Comparison of ENCODE assay signal across 10 cellular contexts in genomic region chr1:144413404-144414118, GRCh38. TPM values are rescaled to one million over a fixed set of nuclear protein-coding genes. Genes with fewer than 3 reads are reported as not detected.
DNase-seq lines count a peak whose midpoint lies in the region; ATAC-seq and TF ChIP-seq lines count a peak whose summit lies in the region.
"Not testable (repeated sequence)": the region's sequence is repeated elsewhere in the genome, so short reads cannot be mapped to it uniquely, and the experiment has no call there.
"Had no signal": no experiment of that assay in that cellular context is flagged by ENCODE, and none has a peak within 500 bp of the region (broad histone marks: within the 10 kb centered on the region; RNA-seq: fewer than 3 reads in every experiment).

No MANE protein-coding gene starts in this region.

- peak overlapping the region; percentile 97 to 100 (median 99) for H3K27ac Mint-ChIP-seq in CD4-positive, CD25-positive, alpha-beta regulatory T cell
- H3K27ac Mint-ChIP-seq in stimulated activated naive B cell treated with anti-CD40 and anti-IgM and Interleukin-4, amounts not matched to agents 10 μg/mL and 1 μg/mL and 100 μg/mL, for 72 hours: peak overlapping the region; percentile 100

- not testable (repeated sequence) for H3K36me3 Mint-ChIP-seq in CD4-positive, CD25-positive, alpha-beta regulatory T cell
- H3K36me3 Mint-ChIP-seq in stimulated activated naive B cell treated with anti-CD40 and anti-IgM and Interleukin-4, amounts not matched to agents 10 μg/mL and 1 μg/mL and 100 μg/mL, for 72 hours: peaks cover 3 to 12% of the 10 kb centered on the region in 2 donors

- TF ChIP-seq POLR2A in HCT116 (IDR thresholded peaks at IDR 0.05; ENCODE audit: borderline replicate concordance, extremely low read depth, insufficient read depth, insufficient read length): not testable (repeated sequence)

- H3K4me1 Mint-ChIP-seq in CD4-positive, CD25-positive, alpha-beta regulatory T cell: not testable (repeated sequence)
- H3K4me1 Mint-ChIP-seq in stimulated activated naive B cell treated with anti-CD40 and anti-IgM and Interleukin-4, amounts not matched to agents 10 μg/mL and 1 μg/mL and 100 μg/mL, for 72 hours: peaks cover 6 to 11% of the 10 kb centered on the region in 2 donors

- not testable (repeated sequence) for TF ChIP-seq RAD21 in HCT116 (IDR thresholded peaks at IDR 0.05; ENCODE audit: low read depth); neural cell (conservative IDR thresholded peaks at IDR 0.05)

- H3K9me3 ChIP-seq in CD4-positive, CD25-positive, alpha-beta regulatory T cell (ENCODE audit: control insufficient read depth in 2 of 2, low read length in 2 of 2); HCT116 (ENCODE audit: control insufficient read depth in 1 of 2, insufficient read depth in 1 of 2, low read depth in 1 of 2, low read length in 2 of 2); Panc1 (ENCODE audit: control insufficient read depth, insufficient read depth, low read depth, low read length); right cardiac atrium (ENCODE audit: control insufficient read depth, low read length); neural cell (ENCODE audit: low read length): not testable (repeated sequence)

- H3K4me1 ChIP-seq in CD4-positive, CD25-positive, alpha-beta regulatory T cell (ENCODE audit: control insufficient read depth, insufficient read depth, low read length, poor library complexity, severe bottlenecking); HCT116 (ENCODE audit: control insufficient read depth in 1 of 2, insufficient read depth in 2 of 2, low read length in 2 of 2); Panc1 (ENCODE audit: control insufficient read depth, insufficient read depth, low read length); right cardiac atrium (ENCODE audit: control insufficient read depth, insufficient read depth, low read length): not testable (repeated sequence)

- H4K20me1 ChIP-seq in HCT116 (ENCODE audit: insufficient read depth); neural cell (ENCODE audit: insufficient read depth): not testable (repeated sequence)

- H3K4me2 ChIP-seq in HCT116 (ENCODE audit: low read length): peak overlapping the region; percentile 27; the same call in 1 of the 2 replicates
- H3K4me2 ChIP-seq in neural cell (ENCODE audit: low read length): not testable (repeated sequence)

- in situ Hi-C loops in Panc1 (cut with HindIII; ENCODE audit: low pct_unique_long_range_greater_than_20kb, low sequenced_read_pairs): not testable (repeated sequence)

- not testable (repeated sequence) for DNase-seq in CD4-positive, CD25-positive, alpha-beta regulatory T cell; HCT116 (ENCODE audit: low read depth, low spot score); Panc1 (ENCODE audit: low read depth, low spot score); dorsolateral prefrontal cortex; right cardiac atrium; stimulated activated naive B cell treated with anti-CD40 and anti-IgM and Interleukin-4, amounts not matched to agents 10 μg/mL and 1 μg/mL and 100 μg/mL, for 72 hours
- DNase-seq in activated naive CD4-positive, alpha-beta T cell treated with Interleukin-2 at 50 U/mL for 16 hours: peak; percentile 3

- not testable (repeated sequence) for TF ChIP-seq EP300 in neural cell (conservative IDR thresholded peaks at IDR 0.05; ENCODE audit: poor library complexity, severe bottlenecking)

- RAD21 ChIA-PET in HCT116 (lab: Charles Lee; ENCODE audit: low non-redundant PET in 1 of 2, low total read pairs in 2 of 2, uncharacterized antibody in 2 of 2, unreplicated experiment in 2 of 2): not testable (repeated sequence)

- H3K9ac ChIP-seq in HCT116 (ENCODE audit: low read length): not testable (repeated sequence)
- peak overlapping the region; percentile 50 for H3K9ac ChIP-seq in neural cell (ENCODE audit: low read length)

- not testable (repeated sequence) for H3K27me3 Mint-ChIP-seq in CD4-positive, CD25-positive, alpha-beta regulatory T cell; stimulated activated naive B cell treated with anti-CD40 and anti-IgM and Interleukin-4, amounts not matched to agents 10 μg/mL and 1 μg/mL and 100 μg/mL, for 72 hours

- H3K4me3 ChIP-seq in CD4-positive, CD25-positive, alpha-beta regulatory T cell (ENCODE audit: low read depth, low read length): peak overlapping the region; percentile 80
- H3K4me3 ChIP-seq in HCT116 (replicated peaks in 1 of 2; ENCODE audit: low read depth in 1 of 2, low read length in 2 of 2): peak overlapping the region in 1 of 2 experiments; percentile 15; a peak in 1 of 4 replicates
- H3K4me3 ChIP-seq in Panc1 (ENCODE audit: low read depth in 2 of 2, low read length in 2 of 2): peak overlapping the region; percentile 44 to 63
- peak overlapping the region in 39 of 59 donors; percentile 33 to 70 (median 58) for H3K4me3 ChIP-seq in dorsolateral prefrontal cortex
- peak overlapping the region; percentile 69 for H3K4me3 ChIP-seq in right cardiac atrium (ENCODE audit: low read length)
- H3K4me3 ChIP-seq in neural cell (ENCODE audit: low read length): peak overlapping the region; percentile 60

- H3K4me3 Mint-ChIP-seq in CD4-positive, CD25-positive, alpha-beta regulatory T cell: peak overlapping the region; percentile 84 to 96 (median 93)
- H3K4me3 Mint-ChIP-seq in stimulated activated naive B cell treated with anti-CD40 and anti-IgM and Interleukin-4, amounts not matched to agents 10 μg/mL and 1 μg/mL and 100 μg/mL, for 72 hours: peak overlapping the region; percentile 90 to 91

- H3K27ac ChIP-seq in CD4-positive, CD25-positive, alpha-beta regulatory T cell (ENCODE audit: insufficient read depth, low read length, poor library complexity, severe bottlenecking): peak overlapping the region; percentile 65
- H3K27ac ChIP-seq in HCT116 (ENCODE audit: low read depth, low read length) (0 out of 2 replicates have a peak overlapping the region, but pooled peaks have one; percentile 38), Panc1 (ENCODE audit: low read length) (peak overlapping the region; percentile 77), dorsolateral prefrontal cortex (peak overlapping the region in 11 of 59 donors; percentile 66 to 87 (median 76))
- H3K27ac ChIP-seq in right cardiac atrium (ENCODE audit: low read length); neural cell (ENCODE audit: low read length): not testable (repeated sequence)

- CTCF ChIA-PET in HCT116 (lab: Charles Lee); Panc1 (lab: Charles Lee): not testable (repeated sequence)

- H3F3A ChIP-seq in neural cell (ENCODE audit: insufficient read depth, low read length, poor library complexity, severe bottlenecking): not testable (repeated sequence)

- POLR2A ChIA-PET in HCT116 (lab: Charles Lee); Panc1 (lab: Charles Lee): not testable (repeated sequence)

- not testable (repeated sequence) for H3K79me2 ChIP-seq in HCT116 (ENCODE audit: insufficient read depth, low read length); neural cell (replicated peaks; ENCODE audit: insufficient read depth, low read length)

- H3K9me3 Mint-ChIP-seq in CD4-positive, CD25-positive, alpha-beta regulatory T cell; stimulated activated naive B cell treated with anti-CD40 and anti-IgM and Interleukin-4, amounts not matched to agents 10 μg/mL and 1 μg/mL and 100 μg/mL, for 72 hours: not testable (repeated sequence)

- not testable (repeated sequence) for ATAC-seq in CD4-positive, CD25-positive, alpha-beta regulatory T cell (ENCODE audit: low read depth in 2 of 2); HCT116
- ATAC-seq in Panc1: peak; percentile 10
- ATAC-seq in right cardiac atrium: peak in 1 of 2 donors; percentile 6
- ATAC-seq in stimulated activated naive B cell treated with anti-CD40 and anti-IgM and Interleukin-4, amounts not matched to agents 10 μg/mL and 1 μg/mL and 100 μg/mL, for 72 hours (replicated peaks): peak; percentile 4 to 28

- not testable (repeated sequence) for H3K36me3 ChIP-seq in CD4-positive, CD25-positive, alpha-beta regulatory T cell (ENCODE audit: control insufficient read depth, insufficient read depth, low read length); HCT116 (ENCODE audit: control insufficient read depth in 1 of 2, insufficient read depth in 2 of 2, low read length in 2 of 2); Panc1 (ENCODE audit: control insufficient read depth, insufficient read depth, low read length); neural cell (ENCODE audit: insufficient read depth, low read length)

- H3K27me3 ChIP-seq in CD4-positive, CD25-positive, alpha-beta regulatory T cell (ENCODE audit: control insufficient read depth, insufficient read depth, low read length); HCT116 (ENCODE audit: insufficient read depth, low read length); Panc1 (ENCODE audit: control insufficient read depth, insufficient read depth, low read length); dorsolateral prefrontal cortex; right cardiac atrium (ENCODE audit: control insufficient read depth, insufficient read depth); neural cell (ENCODE audit: insufficient read depth, low read depth, low read length): not testable (repeated sequence)

- H3K9me2 ChIP-seq in HCT116 (ENCODE audit: insufficient read depth); neural cell (ENCODE audit: insufficient read depth, low read length): not testable (repeated sequence)

- not testable (repeated sequence) for TF ChIP-seq CTCF in HCT116 (IDR thresholded peaks at IDR 0.05 in 2 of 3, conservative IDR thresholded peaks at IDR 0.05 in 1 of 3; ENCODE audit: borderline replicate concordance in 1 of 3, insufficient read depth in 1 of 3, low read depth in 2 of 3, low read length in 2 of 3); Panc1 (IDR thresholded peaks at IDR 0.05); dorsolateral prefrontal cortex (IDR thresholded peaks at IDR 0.05 in 54 of 56, conservative IDR thresholded peaks at IDR 0.05 in 2 of 56; ENCODE audit: low read depth in 1 of 56, partially characterized antibody in 56 of 56); neural cell (IDR thresholded peaks at IDR 0.05; ENCODE audit: poor library complexity, severe bottlenecking)

- not testable (repeated sequence) for BruUV-seq in HCT116 (replicated peaks; lab: Mats Ljungman, UMichigan); Panc1 (replicated peaks; lab: Mats Ljungman, UMichigan)

- WGBS in right cardiac atrium: 50% methylated on average over 14 of the region's 26 CpGs

- intact Hi-C loops in HCT116 (cut with micrococcal nuclease); Panc1 (cut with micrococcal nuclease; ENCODE audit: unreplicated experiment); dorsolateral prefrontal cortex (cut with DNase I); right cardiac atrium (cut with DNase I): not testable (repeated sequence)

- H2AFZ ChIP-seq in HCT116 (ENCODE audit: low read depth, low read length, poor library complexity, severe bottlenecking); neural cell (ENCODE audit: low read depth, low read length): not testable (repeated sequence)

RNA-seq across cellular contexts. Expression of gene PPIAL4E, which starts 40.1 kb away (rescaled TPM):
- not detected for total RNA-seq in CD4-positive, CD25-positive, alpha-beta regulatory T cell
- not detected for polyA plus RNA-seq in CD4-positive, CD25-positive, alpha-beta regulatory T cell
- total RNA-seq in HCT116 (2021; ENCODE audit: unreplicated experiment) (not detected), Panc1 (2021; ENCODE audit: unreplicated experiment) (not detected), dorsolateral prefrontal cortex (1 to 10 TPM in 13 of 120 experiments, under 1 TPM in 13, not detected in 94; 0.72 to 2.0 (median 1.0) TPM), right cardiac atrium (not detected)
- not detected in 2 replicates for polyA plus RNA-seq in HCT116 (2012)
- polyA plus RNA-seq in Panc1 (2012; ENCODE audit: insufficient read length): 2.2 TPM
- polyA plus RNA-seq in right cardiac atrium (not detected), neural cell (not detected in 2 replicates)
- polyA minus RNA-seq in neural cell: not detected in 2 replicates
- total RNA-seq: dermis microvascular lymphatic vessel endothelial cell, testis had no signal

RNA-seq across cellular contexts. Expression of gene NBPF15, which starts 47.9 kb away (rescaled TPM):
- 153 TPM for total RNA-seq in CD4-positive, CD25-positive, alpha-beta regulatory T cell
- 10 to 100 TPM; 22.5 to 35.2 (median 24.5) TPM for polyA plus RNA-seq in CD4-positive, CD25-positive, alpha-beta regulatory T cell
- total RNA-seq in HCT116 (2021; ENCODE audit: unreplicated experiment) (27.7 TPM), Panc1 (2021; ENCODE audit: unreplicated experiment) (68.3 TPM), dorsolateral prefrontal cortex (10 to 100 TPM in 119 of 120 experiments, 1 to 10 TPM in 1; 3.7 to 39.1 (median 25.3) TPM), right cardiac atrium (10 to 100 TPM in 3 of 4 donors, 1 to 10 TPM in 1; 9.5 to 15.9 (median 13.5) TPM)
- polyA plus RNA-seq in HCT116 (2012): 14.0 and 14.1 TPM in 2 replicates
- 55.2 TPM for polyA plus RNA-seq in Panc1 (2012; ENCODE audit: insufficient read length)
- polyA plus RNA-seq in right cardiac atrium (9.8 TPM), neural cell (92.6 and 99.0 TPM in 2 replicates)
- polyA minus RNA-seq in neural cell: 59.5 and 91.8 TPM in 2 replicates
